19 cellular contexts compared by ENCODE assay signal in the genomic region with DNA sequence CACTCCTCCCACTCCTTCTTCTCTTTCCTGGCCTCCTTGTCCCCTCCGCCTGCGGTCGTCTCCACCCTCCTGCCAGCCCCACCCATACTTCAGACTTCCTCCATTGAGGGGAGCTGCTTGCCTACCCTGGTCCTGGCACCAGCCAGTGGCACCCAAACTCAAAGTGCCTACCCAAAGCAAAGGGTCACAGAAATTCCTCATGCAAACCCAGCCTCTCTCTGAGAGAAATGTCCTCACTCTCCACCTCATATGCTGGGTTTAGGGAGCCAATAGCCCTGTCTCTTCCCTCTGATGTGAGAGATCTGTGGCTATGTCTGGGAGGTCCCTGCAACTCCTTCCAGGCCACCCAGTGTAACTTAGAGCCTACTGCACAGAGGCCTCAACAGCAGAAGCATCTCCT.
"Had no signal": no experiment of that assay in that cellular context is flagged by ENCODE, and none has a peak within 500 bp of the region (broad histone marks: within the 10 kb centered on the region; RNA-seq: fewer than 3 reads in every experiment).

No MANE protein-coding gene starts in this region.

- ATAC-seq: esophagus mucosa; gastrocnemius medialis; heart left ventricle; left ventricle myocardium superior; mucosa of descending colon; pancreas; sciatic nerve; stimulated activated memory B cell treated with anti-CD40 and anti-IgM and Interleukin-4, amounts not matched to agents 10 μg/mL and 1 μg/mL and 100 μg/mL, for 72 hours had no signal

- H3K4me3 Mint-ChIP-seq: activated B cell treated with CpG ODN at 0.5 μM for 24 hours; activated CD4-positive, alpha-beta memory T cell treated with anti-CD3 and anti-CD28 coated beads for 36 hours; activated naive CD4-positive, alpha-beta T cell treated with anti-CD3 and anti-CD28 coated beads for 36 hours had no signal

- H3K36me3 Mint-ChIP-seq: activated CD4-positive, alpha-beta memory T cell treated with anti-CD3 and anti-CD28 coated beads for 36 hours; naive B cell; stimulated activated memory B cell treated with anti-CD40 and anti-IgM and Interleukin-4, amounts not matched to agents 10 μg/mL and 1 μg/mL and 100 μg/mL, for 72 hours had no signal

- H3K27ac Mint-ChIP-seq: activated B cell treated with CpG ODN at 0.5 μM for 24 hours; activated naive CD4-positive, alpha-beta T cell treated with anti-CD3 and anti-CD28 coated beads for 36 hours; naive B cell; stimulated activated memory B cell treated with anti-CD40 and anti-IgM and Interleukin-4, amounts not matched to agents 10 μg/mL and 1 μg/mL and 100 μg/mL, for 72 hours had no signal

- DNase-seq: activated B cell treated with CpG ODN at 0.5 μM for 24 hours; activated CD4-positive, alpha-beta memory T cell treated with anti-CD3 and anti-CD28 coated beads for 36 hours; activated CD4-positive, alpha-beta T cell treated with anti-CD3 and anti-CD28 coated beads for 4 hours; cerebellar nuclear complex; effector CD4-positive, alpha-beta T cell; gastrocnemius medialis; heart left ventricle; kidney glomerular epithelial cell; left ventricle myocardium superior; mucosa of descending colon; naive B cell; pancreas; stimulated activated CD4-positive, alpha-beta T cell treated with anti-CD3 and anti-CD28 coated beads, Interleukin-4, amount 100 ng/mL, for 1 hour; SW 1271; thyroid gland had no signal

- H3K9me3 Mint-ChIP-seq: activated B cell treated with CpG ODN at 0.5 μM for 24 hours; activated CD4-positive, alpha-beta memory T cell treated with anti-CD3 and anti-CD28 coated beads for 36 hours; activated naive CD4-positive, alpha-beta T cell treated with anti-CD3 and anti-CD28 coated beads for 36 hours had no signal
